Comparison of ENCODE assay signal across 8 cellular contexts in genomic region chr7:12403287-12404181, GRCh38. TPM values are rescaled to one million over a fixed set of nuclear protein-coding genes. Genes with fewer than 3 reads are reported as not detected.
DNase-seq lines count a peak whose midpoint lies in the region; ATAC-seq and TF ChIP-seq lines count a peak whose summit lies in the region.

Gene VWDE (minus strand): TSS chr7:12403865. CDS start chr7:12403716, 149 bp downstream.

- intact Hi-C loops in Calu3 (cut with micrococcal nuclease; ENCODE audit: unreplicated experiment) = no loop called here
- intact Hi-C loops in activated CD4-positive, alpha-beta T cell treated with anti-CD3 and anti-CD28 coated beads for 36 hours (cut with DNase I, micrococcal nuclease) = loop anchor here in 1 of 2 experiments (1.0 kb wide), 1 partner anchor 192 kb away; the partner anchor contains the start of gene TMEM106B
- intact Hi-C loops in dorsolateral prefrontal cortex (cut with DNase I) = no loop called here

- peaks cover 29% of the 10 kb centered on the region for H3K36me3 Mint-ChIP-seq in Calu3 (ENCODE audit: insufficient read depth, unreplicated experiment)
- H3K36me3 Mint-ChIP-seq in activated CD4-positive, alpha-beta T cell treated with anti-CD3 and anti-CD28 coated beads for 36 hours (ENCODE audit: low read depth) = no peaks in the 10 kb centered on the region

- peaks cover 0 to 42% (median 4%) of the 10 kb centered on the region in 45 donors for H3K27me3 ChIP-seq in dorsolateral prefrontal cortex
- peaks cover 17% of the 10 kb centered on the region for H3K27me3 ChIP-seq in mononuclear cell (ENCODE audit: insufficient read depth, low read length)
- no peaks in the 10 kb centered on the region for H3K27me3 ChIP-seq in SJCRH30

- TF ChIP-seq CTCF in Calu3 (IDR thresholded peaks at IDR 0.05; ENCODE audit: unreplicated experiment) = no peak
- TF ChIP-seq CTCF in HFF-Myc (IDR thresholded peaks at IDR 0.05; ENCODE audit: low read depth, low read length, missing control alignments) = no peak
- no peak for TF ChIP-seq CTCF in dorsolateral prefrontal cortex (IDR thresholded peaks at IDR 0.05 in 54 of 56, conservative IDR thresholded peaks at IDR 0.05 in 2 of 56; ENCODE audit: low read depth in 1 of 56, partially characterized antibody in 56 of 56)

- CTCF ChIA-PET in Calu3 (lab: Charles Lee) = interaction anchor here (0.6 to 1.5 kb wide), 6 partner anchors 14 to 102 kb away, joined by 3 to 12 read pairs (median 4); no protein-coding TSS in a partner anchor
- CTCF ChIA-PET in activated CD4-positive, alpha-beta T cell treated with anti-CD3 and anti-CD28 coated beads for 36 hours (lab: Charles Lee) = interaction anchor here (0.8 to 1.6 kb wide), 3 partner anchors 9 to 55 kb away, joined by 3 to 4 read pairs (median 3); no protein-coding TSS in a partner anchor

- BruUV-seq in Calu3 (replicated peaks; lab: Mats Ljungman, UMichigan) = no TSS peak

- H3K36me3 ChIP-seq in SJCRH30 = no peaks in the 10 kb centered on the region

- peaks cover 15% of the 10 kb centered on the region for H3K4me1 ChIP-seq in mononuclear cell (ENCODE audit: insufficient read depth, low read length)
- H3K4me1 ChIP-seq in SJCRH30 = no peaks in the 10 kb centered on the region

- peak within 1 kb of the TSS; percentile 24 for H3K4me3 ChIP-seq in HFF-Myc (replicated peaks; ENCODE audit: low read depth, low read length)
- peak within 1 kb of the TSS; percentile 18 to 74 (median 56) for H3K4me3 ChIP-seq in dorsolateral prefrontal cortex
- peak within 1 kb of the TSS; percentile 30 for H3K4me3 ChIP-seq in mononuclear cell (ENCODE audit: low read length)
- H3K4me3 ChIP-seq in SJCRH30 = no peak within 1 kb of the TSS

- peaks cover 6% of the 10 kb centered on the region for H3K9me3 Mint-ChIP-seq in Calu3 (ENCODE audit: low read depth, unreplicated experiment)
- peaks cover 4% of the 10 kb centered on the region for H3K9me3 Mint-ChIP-seq in activated CD4-positive, alpha-beta T cell treated with anti-CD3 and anti-CD28 coated beads for 36 hours (ENCODE audit: low read depth)

- peak within 1 kb of the TSS in 4 of 59 donors; percentile 5 to 36 (median 16) for H3K27ac ChIP-seq in dorsolateral prefrontal cortex
- H3K27ac ChIP-seq in SJCRH30 = no peak within 1 kb of the TSS

- no peaks in the 10 kb centered on the region for H3K27me3 Mint-ChIP-seq in Calu3 (ENCODE audit: unreplicated experiment)
- H3K27me3 Mint-ChIP-seq in activated CD4-positive, alpha-beta T cell treated with anti-CD3 and anti-CD28 coated beads for 36 hours = peaks cover 11% of the 10 kb centered on the region

- H3K4me3 Mint-ChIP-seq in Calu3 (ENCODE audit: low read depth, unreplicated experiment) = peak within 1 kb of the TSS; percentile 98
- H3K4me3 Mint-ChIP-seq in activated CD4-positive, alpha-beta T cell treated with anti-CD3 and anti-CD28 coated beads for 36 hours = peak within 1 kb of the TSS; percentile 82

- H3K27ac Mint-ChIP-seq in Calu3 (ENCODE audit: unreplicated experiment) = peak within 1 kb of the TSS; percentile 93
- H3K27ac Mint-ChIP-seq in activated CD4-positive, alpha-beta T cell treated with anti-CD3 and anti-CD28 coated beads for 36 hours = peak within 1 kb of the TSS; percentile 87

- peak; percentile 92 for ATAC-seq in activated CD4-positive, alpha-beta T cell treated with anti-CD3 and anti-CD28 coated beads for 36 hours

- DNase-seq in Calu3 (peak; percentile 91), HFF-Myc (ENCODE audit: extremely low read depth, low read depth) (no peak), NCI-H2107 treated with DMSO at 0.1 percent for 48 hours (lab: John Stamatoyannopoulos, UW; ENCODE audit: unreplicated experiment) (peak; percentile 88), dorsolateral prefrontal cortex (peak in 8 of 10 donors; percentile 31 to 65 (median 54)), SJCRH30 (no peak)
- peak; percentile 82 for DNase-seq in activated CD4-positive, alpha-beta T cell treated with anti-CD3 and anti-CD28 coated beads for 36 hours
- DNase-seq in stimulated activated CD8-positive, alpha-beta memory T cell treated with anti-CD3 and anti-CD28 coated beads, Interleukin-7, amount 100 ng/mL, for 4 hours (ENCODE audit: low read depth in 2 of 2) = peak; percentile 9 to 29

- POLR2A ChIA-PET in activated CD4-positive, alpha-beta T cell treated with anti-CD3 and anti-CD28 coated beads for 36 hours (lab: Charles Lee) = interaction anchor here (0.6 kb wide), 1 partner anchor 35 kb away, joined by 4 read pairs; no protein-coding TSS in a partner anchor

- peaks cover 3% of the 10 kb centered on the region for H3K9me3 ChIP-seq in mononuclear cell (ENCODE audit: low read depth, low read length)
- no peaks in the 10 kb centered on the region; the same call in 1 of the 2 replicates for H3K9me3 ChIP-seq in SJCRH30 (replicated peaks)

- H3K4me1 Mint-ChIP-seq in Calu3 (ENCODE audit: low read depth, unreplicated experiment) = peaks cover 29% of the 10 kb centered on the region
- H3K4me1 Mint-ChIP-seq in activated CD4-positive, alpha-beta T cell treated with anti-CD3 and anti-CD28 coated beads for 36 hours = peaks cover 8% of the 10 kb centered on the region

RNA-seq across cellular contexts. Expression of gene VWDE, which starts in this region (rescaled TPM):
- total RNA-seq in Calu3 (2022) (20.2 and 21.3 TPM in 2 replicates), dorsolateral prefrontal cortex (1 to 10 TPM in 115 of 120 experiments, under 1 TPM in 5; 0.31 to 6.3 (median 2.7) TPM), mononuclear cell (1.6 TPM)
- 1 to 10 TPM; 2.2 to 2.3 TPM for total RNA-seq in activated CD4-positive, alpha-beta T cell treated with anti-CD3 and anti-CD28 coated beads for 36 hours
- total RNA-seq in SJCRH30 (2014; rRNA removed; shearing (Covaris generic)) = not detected in 2 replicates

Comparison
In these comparisons a context has a peak if more than half of its experiments do, and no peak if none do; other contexts are left out.
1. DNase-seq: peak in Calu3 (single experiment), NCI-H2107 treated with DMSO at 0.1 percent for 48 hours (single experiment), activated CD4-positive, alpha-beta T cell treated with anti-CD3 and anti-CD28 coated beads for 36 hours (single experiment), dorsolateral prefrontal cortex (8 of 10) and stimulated activated CD8-positive, alpha-beta memory T cell treated with anti-CD3 and anti-CD28 coated beads, Interleukin-7, amount 100 ng/mL, for 4 hours (2 of 2); none in HFF-Myc (single experiment) and SJCRH30 (0 of 2).